In genomic region chr18:41371718-41372117, GRCh38 we compare ENCODE assay signal across 18 cellular contexts.
DNase-seq lines count a peak whose midpoint lies in the region; ATAC-seq, FAIRE-seq and TF ChIP-seq lines count a peak whose summit lies in the region.
"Had no signal": no experiment of that assay in that cellular context is flagged by ENCODE, and none has a peak within 500 bp of the region (broad histone marks: within the 10 kb centered on the region; RNA-seq: fewer than 3 reads in every experiment).

No MANE protein-coding gene starts in this region.

- H3K4me2 ChIP-seq in HepG2 (ENCODE audit: low read depth, low read length) = no peak overlapping the region
- H3K4me2 ChIP-seq: PC-9 had no signal

- H3K4me1 ChIP-seq in HepG2 (ENCODE audit: insufficient read depth, low read length) (no peaks in the 10 kb centered on the region), right lobe of liver (no peaks in the 10 kb centered on the region)
- H3K4me1 ChIP-seq: adrenal gland, colonic mucosa, upper lobe of left lung had no signal

- no TSS peak for BruUV-seq in HepG2 (replicated peaks; lab: Mats Ljungman, UMichigan)

- no peak for ATAC-seq in HepG2
- ATAC-seq in right lobe of liver = no peak
- no peak for ATAC-seq in GM21390 (IDR thresholded peaks at IDR 0.05; ENCODE audit: unreplicated experiment)
- no peak for ATAC-seq in effector memory CD8-positive, alpha-beta T cell (replicated peaks)
- ATAC-seq: K562 had no signal

- H3K27me3 Mint-ChIP-seq in effector memory CD8-positive, alpha-beta T cell = no peaks in the 10 kb centered on the region
- H3K27me3 Mint-ChIP-seq: activated T-cell treated with anti-CD3 and anti-CD28 coated beads, Interleukin-2, amount 50 U/mL, for 24 hours had no signal

- no peak overlapping the region for H3K4me3 Mint-ChIP-seq in effector memory CD8-positive, alpha-beta T cell
- H3K4me3 Mint-ChIP-seq: activated T-cell treated with anti-CD3 and anti-CD28 coated beads, Interleukin-2, amount 50 U/mL, for 24 hours; immature natural killer cell; T-helper 1 cell treated with Interleukin-12 subunit alpha and Interleukin-12 subunit beta and Interleukin-4 antibody, amounts not matched to agents 30 μg/mL and 1 μg/mL, for 36 hours had no signal

- H3K9ac ChIP-seq in HepG2 (ENCODE audit: insufficient read depth, low read depth, low read length) = no peak overlapping the region

- CTCF ChIA-PET in HepG2 (lab: Yijun Ruan, JAX; ENCODE audit: low intra/inter-chr PET ratio, low total read pairs) = no interaction called here

- no peak overlapping the region for H2AFZ ChIP-seq in HepG2 (ENCODE audit: low read length)
- H2AFZ ChIP-seq: PC-9 had no signal

- no peaks in the 10 kb centered on the region for H3K36me3 Mint-ChIP-seq in effector memory CD8-positive, alpha-beta T cell (ENCODE audit: insufficient read depth)
- H3K36me3 Mint-ChIP-seq: immature natural killer cell had no signal

- H3K4me3 ChIP-seq in HepG2 (replicated peaks in 1 of 3; ENCODE audit: insufficient read depth in 1 of 3, low read depth in 2 of 3, low read length in 3 of 3) = no peak overlapping the region
- no peak overlapping the region for H3K4me3 ChIP-seq in right lobe of liver
- no peak overlapping the region for H3K4me3 ChIP-seq in fibroblast of pulmonary artery (replicated peaks; ENCODE audit: low read depth, low read length)
- H3K4me3 ChIP-seq: adrenal gland, colonic mucosa, K562, PC-9, upper lobe of left lung had no signal

- no peaks in the 10 kb centered on the region for H3K79me2 ChIP-seq in HepG2 (ENCODE audit: insufficient read depth, low read length)

- no peak for TF ChIP-seq RAD21 in HepG2 (CRISPR knock-in tag; IDR thresholded peaks at IDR 0.05)

- TF ChIP-seq CTCF in HepG2 (CRISPR knock-in tag; IDR thresholded peaks at IDR 0.05) = no peak
- no peak for TF ChIP-seq CTCF in right lobe of liver (IDR thresholded peaks at IDR 0.05)
- TF ChIP-seq CTCF in fibroblast of pulmonary artery (IDR thresholded peaks at IDR 0.05; ENCODE audit: low read length, missing control alignments) = no peak

- no peaks in the 10 kb centered on the region for H3K9me3 ChIP-seq in HepG2 (ENCODE audit: low read length)
- no peaks in the 10 kb centered on the region for H3K9me3 ChIP-seq in right lobe of liver
- H3K9me3 ChIP-seq: adrenal gland, colonic mucosa, upper lobe of left lung had no signal

- intact Hi-C loops in HepG2 (cut with micrococcal nuclease; ENCODE audit: unreplicated experiment) = loop anchor here (10.0 kb wide), 1 partner anchor 373 kb away; no protein-coding TSS in a partner anchor
- intact Hi-C loops in right lobe of liver (cut with DNase I) = no loop called here

- H3K9me3 Mint-ChIP-seq in effector memory CD8-positive, alpha-beta T cell = peaks cover 6 to 15% of the 10 kb centered on the region in 2 donors

- H4K20me1 ChIP-seq in HepG2 (ENCODE audit: insufficient read depth, low read length) = no peaks in the 10 kb centered on the region

- POLR2A ChIA-PET in HepG2 (lab: Yijun Ruan, JAX) = no interaction called here

- H3K27ac ChIP-seq in HepG2 (ENCODE audit: extremely low read length, insufficient read depth, low read length) (no peak overlapping the region), right lobe of liver (no peak overlapping the region)
- H3K27ac ChIP-seq: colonic mucosa, PC-9, upper lobe of left lung had no signal

- H3K27ac Mint-ChIP-seq in effector memory CD8-positive, alpha-beta T cell = no peak overlapping the region
- H3K27ac Mint-ChIP-seq: activated T-cell treated with anti-CD3 and anti-CD28 coated beads, Interleukin-2, amount 50 U/mL, for 24 hours; immature natural killer cell; T-helper 1 cell treated with Interleukin-12 subunit alpha and Interleukin-12 subunit beta and Interleukin-4 antibody, amounts not matched to agents 30 μg/mL and 1 μg/mL, for 36 hours had no signal

- DNase-seq in HepG2 (ENCODE audit: low spot score) (no peak), right lobe of liver (no peak), NCI-H69 (lab: John Stamatoyannopoulos, UW) (peak; percentile 93), fibroblast of pulmonary artery (ENCODE audit: low read depth) (peak; percentile 39), Ammon's horn (ENCODE audit: low spot score) (no peak), LoVo (ENCODE audit: low spot score) (no peak)
- DNase-seq in effector memory CD8-positive, alpha-beta T cell = no peak
- DNase-seq: activated T-cell treated with anti-CD3 and anti-CD28 coated beads, Interleukin-2, amount 50 U/mL, for 24 hours; Calu3; colonic mucosa; immature natural killer cell; NCI-H2171 treated with DMSO at 0.1 percent for 48 hours; PC-9; upper lobe of left lung had no signal

- H3K27me3 ChIP-seq in HepG2 (ENCODE audit: control insufficient read depth in 1 of 2, insufficient read depth in 2 of 2, low read length in 2 of 2) = no peaks in the 10 kb centered on the region; a peak in 1 of 5 replicates
- H3K27me3 ChIP-seq in right lobe of liver = no peaks in the 10 kb centered on the region
- H3K27me3 ChIP-seq: adrenal gland, colonic mucosa, upper lobe of left lung had no signal

- H3K4me1 Mint-ChIP-seq in effector memory CD8-positive, alpha-beta T cell (ENCODE audit: low read depth in 2 of 2) = no peaks in the 10 kb centered on the region
- H3K4me1 Mint-ChIP-seq: immature natural killer cell had no signal

- no peak for TF ChIP-seq POLR2A in HepG2 (IDR thresholded peaks at IDR 0.05; ENCODE audit: insufficient read depth in 1 of 2, low read depth in 2 of 2, low read length in 2 of 2)
- no peak for TF ChIP-seq POLR2A in right lobe of liver (IDR thresholded peaks at IDR 0.05)

- in situ Hi-C loops in HepG2 (cut with HindIII; ENCODE audit: extremely low pct_ligation_motif_present, low pct_unique_long_range_greater_than_20kb) = no loop called here

- no peak for FAIRE-seq in HepG2 (lab: Jason Lieb, UNC)
- FAIRE-seq: K562 had no signal

- 24% methylated on average over 2 of the region's 2 CpGs for WGBS in HepG2 (ENCODE audit: low lambda C conversion rate)
- 59% methylated on average over 2 of the region's 2 CpGs for WGBS in right lobe of liver (ENCODE audit: insufficient coverage, low coverage, low lambda C conversion rate, missing lambda C conversion rate)

- TF ChIP-seq EP300 in HepG2 (IDR thresholded peaks at IDR 0.05; ENCODE audit: low read depth in 2 of 2, low read length in 2 of 2) (no peak), HepG2 (CRISPR knock-in tag; IDR thresholded peaks at IDR 0.05; ENCODE audit: borderline replicate concordance) (no peak)

- H3K36me3 ChIP-seq in HepG2 (replicated peaks in 1 of 2; ENCODE audit: control insufficient read depth in 1 of 2, insufficient read depth in 2 of 2, low read length in 2 of 2) (no peaks in the 10 kb centered on the region), right lobe of liver (no peaks in the 10 kb centered on the region)
- H3K36me3 ChIP-seq: adrenal gland, colonic mucosa, upper lobe of left lung had no signal

TF ChIP-seq in HepG2, 621 proteins besides CTCF, POLR2A, EP300 and RAD21:
- TF ChIP-seq ZNF776 (CRISPR knock-in tag; IDR thresholded peaks at IDR 0.05) (no peak), ATF2 (CRISPR knock-in tag; IDR thresholded peaks at IDR 0.05) (no peak), MZF1 (CRISPR knock-in tag; IDR thresholded peaks at IDR 0.05; ENCODE audit: borderline replicate concordance) (no peak), ATF7 (IDR thresholded peaks at IDR 0.05) (peak; percentile 28; the same call in 1 of the 2 replicates), ATF7 (CRISPR knock-in tag; IDR thresholded peaks at IDR 0.05) (no peak)

Comparison
In these comparisons a context has a peak if more than half of its experiments do, and no peak if none do; other contexts are left out.
1. DNase-seq: peak in NCI-H69 (single experiment) and fibroblast of pulmonary artery (single experiment); none in HepG2 (single experiment), right lobe of liver (0 of 3), Ammon's horn (single experiment), LoVo (single experiment) and effector memory CD8-positive, alpha-beta T cell (0 of 3).